Comparison of ENCODE assay signal across 21 cellular contexts in genomic region chr2:73133566-73134227, GRCh38. TPM values are rescaled to one million over a fixed set of nuclear protein-coding genes. Genes with fewer than 3 reads are reported as not detected.
DNase-seq lines count a peak whose midpoint lies in the region; ATAC-seq and TF ChIP-seq lines count a peak whose summit lies in the region.
"Had no signal": no experiment of that assay in that cellular context is flagged by ENCODE, and none has a peak within 500 bp of the region (broad histone marks: within the 10 kb centered on the region; RNA-seq: fewer than 3 reads in every experiment).

No MANE protein-coding gene starts in this region.

- CTCF ChIA-PET in CD4-positive, alpha-beta T cell (lab: Charles Lee): no interaction called here

- no CpG with 5 or more reads among the region's 4 CpGs for WGBS in mesendoderm (ENCODE audit: extremely low coverage, insufficient coverage, low lambda C conversion rate)

- no peak overlapping the region for H4K8ac ChIP-seq in mesendoderm (ENCODE audit: low read depth, low read length)

- peak; percentile 40 for DNase-seq in HT1080 (ENCODE audit: low read depth)
- DNase-seq in dermis blood vessel endothelial cell: peak; percentile 69
- no peak for DNase-seq in mesendoderm
- no peak for DNase-seq in HUDEP-2 (lab: John Stamatoyannopoulos, UW; ENCODE audit: unreplicated experiment in 76 of 76)
- no peak for DNase-seq in activated T-helper 1 cell treated with anti-CD3 and anti-CD28 coated beads, Interleukin-12 subunit alpha, Interleukin-12 subunit beta, Interleukin-2, Interleukin-4 antibody, amounts not matched to agents 30 ng/mL and 10 ng/mL and 1 ng/mL, durations not matched to agents 14 hours and 24 hours and 36 hours (ENCODE audit: low spot score)
- no peak for DNase-seq in CD4-positive, alpha-beta T cell
- DNase-seq: CD8-positive, alpha-beta T cell; DMS153; H9; NCI-H1105 treated with DMSO at 0.1 percent for 48 hours; NCI-H2029 treated with DMSO at 0.1 percent for 48 hours; NCI-H226; NCI-H524; NCI-H82; OCI-M1; SJCRH30 had no signal

- peaks cover 14% of the 10 kb centered on the region for H3K27me3 Mint-ChIP-seq in activated T-helper 1 cell treated with anti-CD3 and anti-CD28 coated beads, Interleukin-12 subunit alpha, Interleukin-12 subunit beta, Interleukin-2, Interleukin-4 antibody, amounts not matched to agents 30 ng/mL and 10 ng/mL and 1 ng/mL, durations not matched to agents 14 hours and 24 hours and 36 hours (ENCODE audit: insufficient read depth)
- H3K27me3 Mint-ChIP-seq in CD4-positive, alpha-beta T cell: peaks cover 12% of the 10 kb centered on the region

- no peaks in the 10 kb centered on the region; a peak in 1 of 22 replicates for H4K20me1 ChIP-seq in BLaER1 treated with 17β-estradiol and CSF1 and Interleukin-3, amounts not matched to agents 10 nM and 100 nM
- H4K20me1 ChIP-seq: BLaER1 had no signal

- no peak overlapping the region for H2BK15ac ChIP-seq in mesendoderm (replicated peaks; ENCODE audit: low read depth)

- H3K27me3 ChIP-seq in BLaER1 treated with 17β-estradiol and CSF1 and Interleukin-3, amounts not matched to agents 10 nM and 100 nM: no peaks in the 10 kb centered on the region
- H3K27me3 ChIP-seq in mesendoderm (ENCODE audit: insufficient read depth, low read length, poor library complexity): no peaks in the 10 kb centered on the region
- peaks cover 4% of the 10 kb centered on the region for H3K27me3 ChIP-seq in CD4-positive, alpha-beta T cell (ENCODE audit: control insufficient read depth, insufficient read depth, low read length)
- H3K27me3 ChIP-seq: BLaER1 had no signal

- H3K9ac ChIP-seq in BLaER1 treated with 17β-estradiol and CSF1 and Interleukin-3, amounts not matched to agents 10 nM and 100 nM: no peak overlapping the region
- H3K9ac ChIP-seq in mesendoderm (ENCODE audit: low read length): no peak overlapping the region
- H3K9ac ChIP-seq: BLaER1, KMS-11 had no signal

- no peak overlapping the region for H3K23ac ChIP-seq in mesendoderm (ENCODE audit: low read length)

- H3K4me1 Mint-ChIP-seq in activated T-helper 1 cell treated with anti-CD3 and anti-CD28 coated beads, Interleukin-12 subunit alpha, Interleukin-12 subunit beta, Interleukin-2, Interleukin-4 antibody, amounts not matched to agents 30 ng/mL and 10 ng/mL and 1 ng/mL, durations not matched to agents 14 hours and 24 hours and 36 hours (ENCODE audit: low read depth): no peaks in the 10 kb centered on the region
- H3K4me1 Mint-ChIP-seq in CD4-positive, alpha-beta T cell (ENCODE audit: low read depth): no peaks in the 10 kb centered on the region

- POLR2A ChIA-PET in CD4-positive, alpha-beta T cell (lab: Charles Lee): interaction anchor here (0.6 kb wide), 1 partner anchor 340 kb away, joined by 3 read pairs; no protein-coding TSS in a partner anchor

- no peak overlapping the region for H3K18ac ChIP-seq in mesendoderm (ENCODE audit: low read length)

- H3K4me3 ChIP-seq in BLaER1 treated with 17β-estradiol and CSF1 and Interleukin-3, amounts not matched to agents 10 nM and 100 nM: no peak overlapping the region
- no peak overlapping the region for H3K4me3 ChIP-seq in mesendoderm (ENCODE audit: low read length)
- H3K4me3 ChIP-seq: BLaER1, SJCRH30 had no signal

- no peak overlapping the region for H2AK5ac ChIP-seq in mesendoderm (ENCODE audit: low read length)

- peak overlapping the region; percentile 15 for H3K56ac ChIP-seq in mesendoderm (ENCODE audit: low read length)

- TF ChIP-seq CTCF in CD4-positive, alpha-beta T cell (IDR thresholded peaks at IDR 0.05): no peak

- no peaks in the 10 kb centered on the region for H3K79me1 ChIP-seq in mesendoderm (ENCODE audit: low read length)

- H3K4me3 Mint-ChIP-seq in activated T-helper 1 cell treated with anti-CD3 and anti-CD28 coated beads, Interleukin-12 subunit alpha, Interleukin-12 subunit beta, Interleukin-2, Interleukin-4 antibody, amounts not matched to agents 30 ng/mL and 10 ng/mL and 1 ng/mL, durations not matched to agents 14 hours and 24 hours and 36 hours: no peak overlapping the region
- H3K4me3 Mint-ChIP-seq in CD4-positive, alpha-beta T cell: no peak overlapping the region
- H3K4me3 Mint-ChIP-seq: CD8-positive, alpha-beta T cell; H9 had no signal

- intact Hi-C loops in activated T-helper 1 cell treated with anti-CD3 and anti-CD28 coated beads, Interleukin-12 subunit alpha, Interleukin-12 subunit beta, Interleukin-2, Interleukin-4 antibody, amounts not matched to agents 30 ng/mL and 10 ng/mL and 1 ng/mL, durations not matched to agents 14 hours and 24 hours and 36 hours (cut with micrococcal nuclease): no loop called here
- intact Hi-C loops in CD4-positive, alpha-beta T cell (cut with DNase I, micrococcal nuclease): no loop called here

- H3K4ac ChIP-seq in mesendoderm (ENCODE audit: low read depth, low read length): no peak overlapping the region

- H3K4me2 ChIP-seq in BLaER1 treated with 17β-estradiol and CSF1 and Interleukin-3, amounts not matched to agents 10 nM and 100 nM: peak overlapping the region in 7 of 11 experiments; percentile 1 to 62 (median 48); a peak in 11 of 22 replicates
- H3K4me2 ChIP-seq in mesendoderm (ENCODE audit: low read length): no peak overlapping the region
- H3K4me2 ChIP-seq: BLaER1, KMS-11 had no signal

- H3K27ac ChIP-seq in BLaER1 treated with 17β-estradiol and CSF1 and Interleukin-3, amounts not matched to agents 10 nM and 100 nM: no peak overlapping the region
- H3K27ac ChIP-seq in mesendoderm (ENCODE audit: low read depth, low read length): no peak overlapping the region
- H3K27ac ChIP-seq in CD4-positive, alpha-beta T cell (ENCODE audit: low read depth, low read length): no peak overlapping the region
- H3K27ac ChIP-seq: BLaER1, KMS-11, SJCRH30 had no signal

- H3K9me3 ChIP-seq in BLaER1 treated with 17β-estradiol and CSF1 and Interleukin-3, amounts not matched to agents 10 nM and 100 nM (replicated peaks in 1 of 11): 0 out of 22 replicates have a peak, but pooled peaks cover 0 to 4% (median 0%) of the 10 kb centered on the region in 11 experiments
- H3K9me3 ChIP-seq in CD4-positive, alpha-beta T cell (ENCODE audit: control insufficient read depth, low read length): no peaks in the 10 kb centered on the region
- H3K9me3 ChIP-seq: BLaER1, SJCRH30 had no signal

- no peak overlapping the region for H3K27ac Mint-ChIP-seq in activated T-helper 1 cell treated with anti-CD3 and anti-CD28 coated beads, Interleukin-12 subunit alpha, Interleukin-12 subunit beta, Interleukin-2, Interleukin-4 antibody, amounts not matched to agents 30 ng/mL and 10 ng/mL and 1 ng/mL, durations not matched to agents 14 hours and 24 hours and 36 hours
- no peak overlapping the region for H3K27ac Mint-ChIP-seq in CD4-positive, alpha-beta T cell
- H3K27ac Mint-ChIP-seq: CD8-positive, alpha-beta T cell; H9; HFFc6 had no signal

- H4K5ac ChIP-seq in mesendoderm (ENCODE audit: low read length): no peak overlapping the region

- H3K4me1 ChIP-seq in BLaER1 treated with 17β-estradiol and CSF1 and Interleukin-3, amounts not matched to agents 10 nM and 100 nM: peaks cover 0 to 17% (median 9%) of the 10 kb centered on the region in 10 experiments; a peak in 12 of 20 replicates
- no peaks in the 10 kb centered on the region for H3K4me1 ChIP-seq in mesendoderm (ENCODE audit: control insufficient read depth, low read depth, low read length)
- H3K4me1 ChIP-seq: BLaER1, SJCRH30 had no signal

- H2BK120ac ChIP-seq in mesendoderm (ENCODE audit: low read depth, low read length): no peak overlapping the region

- H2BK5ac ChIP-seq in mesendoderm (ENCODE audit: low read length): no peak overlapping the region

- ATAC-seq in GM19463 (IDR thresholded peaks at IDR 0.05; ENCODE audit: unreplicated experiment): no peak
- no peak for ATAC-seq in CD4-positive, alpha-beta T cell (ENCODE audit: poor library complexity)
- ATAC-seq: CD8-positive, alpha-beta T cell had no signal

- no peaks in the 10 kb centered on the region for H3K9me3 Mint-ChIP-seq in activated T-helper 1 cell treated with anti-CD3 and anti-CD28 coated beads, Interleukin-12 subunit alpha, Interleukin-12 subunit beta, Interleukin-2, Interleukin-4 antibody, amounts not matched to agents 30 ng/mL and 10 ng/mL and 1 ng/mL, durations not matched to agents 14 hours and 24 hours and 36 hours
- no peaks in the 10 kb centered on the region for H3K9me3 Mint-ChIP-seq in CD4-positive, alpha-beta T cell
- H3K9me3 Mint-ChIP-seq: CD8-positive, alpha-beta T cell; HFFc6 had no signal

- no peaks in the 10 kb centered on the region for H3K36me3 Mint-ChIP-seq in activated T-helper 1 cell treated with anti-CD3 and anti-CD28 coated beads, Interleukin-12 subunit alpha, Interleukin-12 subunit beta, Interleukin-2, Interleukin-4 antibody, amounts not matched to agents 30 ng/mL and 10 ng/mL and 1 ng/mL, durations not matched to agents 14 hours and 24 hours and 36 hours (ENCODE audit: low read depth)
- H3K36me3 Mint-ChIP-seq in CD4-positive, alpha-beta T cell (ENCODE audit: low read depth): no peaks in the 10 kb centered on the region
- H3K36me3 Mint-ChIP-seq: CD8-positive, alpha-beta T cell had no signal

- H3K36me3 ChIP-seq in BLaER1 treated with 17β-estradiol and CSF1 and Interleukin-3, amounts not matched to agents 10 nM and 100 nM: no peaks in the 10 kb centered on the region
- no peaks in the 10 kb centered on the region for H3K36me3 ChIP-seq in mesendoderm (ENCODE audit: control insufficient read depth, insufficient read depth, low read length)
- H3K36me3 ChIP-seq: BLaER1, SJCRH30 had no signal

- no peaks in the 10 kb centered on the region for H3K79me2 ChIP-seq in mesendoderm (ENCODE audit: control insufficient read depth, insufficient read depth, low read length)

RNA-seq across cellular contexts. Expression of gene RAB11FIP5, which starts 20.9 kb away (rescaled TPM):
- 34.5 and 35.5 TPM in 2 replicates for total RNA-seq in HT1080 (2014; rRNA removed; shearing (Covaris generic))
- 37.1 and 40.4 TPM in 2 replicates for polyA plus RNA-seq in HT1080 (2015; cell fraction: cytosol; rRNA removed)
- polyA plus RNA-seq in HT1080 (2015; cell fraction: nucleus; rRNA removed): 39.6 and 43.2 TPM in 2 replicates
- total RNA-seq in dermis blood vessel endothelial cell: 66.0 and 103 TPM in 2 replicates
- polyA plus RNA-seq in mesendoderm (2013, experiment 1 of 2): 4.4 TPM
- 4.5 TPM for polyA plus RNA-seq in mesendoderm (2013, experiment 2 of 2)
- total RNA-seq in activated T-helper 1 cell treated with anti-CD3 and anti-CD28 coated beads, Interleukin-12 subunit alpha, Interleukin-12 subunit beta, Interleukin-2, Interleukin-4 antibody, amounts not matched to agents 30 ng/mL and 10 ng/mL and 1 ng/mL, durations not matched to agents 14 hours and 24 hours and 36 hours: 12.1 and 12.9 TPM in 2 replicates
- 10 to 100 TPM; 12.6 to 13.8 TPM for total RNA-seq in CD4-positive, alpha-beta T cell

Comparison
In these comparisons a context has a peak if more than half of its experiments do, and no peak if none do; other contexts are left out.
1. DNase-seq: peak in HT1080 (single experiment) and dermis blood vessel endothelial cell (single experiment); none in mesendoderm (single experiment), HUDEP-2 (0 of 76), activated T-helper 1 cell treated with anti-CD3 and anti-CD28 coated beads, Interleukin-12 subunit alpha, Interleukin-12 subunit beta, Interleukin-2, Interleukin-4 antibody, amounts not matched to agents 30 ng/mL and 10 ng/mL and 1 ng/mL, durations not matched to agents 14 hours and 24 hours and 36 hours (single experiment) and CD4-positive, alpha-beta T cell (0 of 10).